Comparison of ENCODE assay signal across 8 cellular contexts in the genomic region with DNA sequence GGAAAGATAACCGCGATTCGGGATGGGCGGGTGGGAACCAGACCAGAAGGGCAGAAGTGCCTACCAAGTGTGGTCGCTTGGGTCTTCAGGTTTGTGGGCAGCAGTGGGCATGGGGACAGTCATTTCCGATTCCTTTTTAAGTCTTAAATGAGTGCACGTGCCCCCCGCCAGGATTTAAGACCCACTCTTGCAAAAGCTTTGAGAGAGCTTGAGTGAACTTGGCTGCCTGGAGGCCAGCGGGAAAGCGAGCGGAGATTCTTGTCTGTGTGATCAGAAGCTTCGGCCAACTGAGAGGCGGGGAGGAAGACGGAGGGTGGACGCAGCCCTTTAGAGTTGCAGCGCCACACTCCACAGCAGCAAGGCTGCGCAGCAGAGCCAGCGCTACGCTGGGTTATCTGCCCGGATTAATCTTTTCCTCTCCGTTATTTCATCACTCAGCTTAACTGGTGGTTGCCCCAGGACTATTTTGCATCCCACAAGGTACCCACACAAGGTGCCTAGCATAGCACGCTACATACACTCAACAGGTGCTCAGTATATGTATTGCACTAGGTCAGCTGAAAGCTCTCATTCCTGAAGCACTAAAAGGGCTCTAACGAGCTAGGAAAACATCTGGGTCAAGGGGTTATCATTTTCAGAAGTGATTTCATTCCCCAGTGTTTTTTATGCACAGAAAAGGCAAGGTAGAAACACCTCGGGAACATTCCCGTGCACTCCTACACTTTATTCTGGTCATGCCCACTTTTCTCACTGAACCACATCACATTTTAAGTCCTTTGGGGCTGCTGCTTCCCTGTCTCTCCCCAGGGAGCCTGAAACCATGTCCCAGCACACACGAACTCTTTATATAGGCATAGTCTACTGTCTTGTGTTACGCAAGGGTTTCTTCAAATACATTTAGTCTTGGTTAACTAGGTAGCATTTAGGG. TPM values are rescaled to one million over a fixed set of nuclear protein-coding genes. Genes with fewer than 3 reads are reported as not detected.
DNase-seq lines count a peak whose midpoint lies in the region; ATAC-seq, FAIRE-seq and TF ChIP-seq lines count a peak whose summit lies in the region.

No MANE protein-coding gene starts in this region.

- TF ChIP-seq CTCF in HCT116 (IDR thresholded peaks at IDR 0.05 in 2 of 3, conservative IDR thresholded peaks at IDR 0.05 in 1 of 3; ENCODE audit: borderline replicate concordance in 1 of 3, insufficient read depth in 1 of 3, low read depth in 2 of 3, low read length in 2 of 3), result no peak
- TF ChIP-seq CTCF in mammary epithelial cell (conservative IDR thresholded peaks at IDR 0.05 in 1 of 2, IDR thresholded peaks at IDR 0.05 in 1 of 2; ENCODE audit: extremely low read depth in 1 of 2, insufficient read depth in 1 of 2, low read depth in 1 of 2, low read length in 2 of 2), result no peak
- TF ChIP-seq CTCF in kidney epithelial cell (IDR thresholded peaks at IDR 0.05; ENCODE audit: insufficient read depth, low read length, poor library complexity, severe bottlenecking), result peak; percentile 18

- H4K20me1 ChIP-seq in HCT116 (ENCODE audit: insufficient read depth) (no peaks in the 10 kb centered on the region), mammary epithelial cell (ENCODE audit: insufficient read depth, low read length) (no peaks in the 10 kb centered on the region)

- BruUV-seq in HCT116 (replicated peaks; lab: Mats Ljungman, UMichigan) (no TSS peak), mammary epithelial cell (replicated peaks; lab: Mats Ljungman, UMichigan) (no TSS peak)

- H3K4me3 ChIP-seq in HCT116 (replicated peaks in 1 of 2; ENCODE audit: low read depth in 1 of 2, low read length in 2 of 2) (no peak overlapping the region; a peak in 1 of 4 replicates), mammary epithelial cell (replicated peaks in 1 of 3; ENCODE audit: insufficient read depth in 1 of 3, low read depth in 2 of 3, low read length in 3 of 3) (no peak overlapping the region), kidney epithelial cell (ENCODE audit: low read depth, low read length) (peak overlapping the region; percentile 40)

- dilution Hi-C loops in mammary epithelial cell (cut with HindIII; ENCODE audit: low sequenced_read_pairs), result no loop called here

- no peak for TF ChIP-seq RAD21 in HCT116 (IDR thresholded peaks at IDR 0.05; ENCODE audit: low read depth)

- H3K4me2 ChIP-seq in HCT116 (ENCODE audit: low read length), result peak overlapping the region; percentile 87
- H3K4me2 ChIP-seq in mammary epithelial cell (ENCODE audit: insufficient read depth, low read depth, low read length), result peak overlapping the region; percentile 94

- in situ Hi-C loops in mammary epithelial cell (cut with MboI; ENCODE audit: low sequenced_read_pairs in 2 of 2), result no loop called here

- H3K9ac ChIP-seq in HCT116 (ENCODE audit: low read length) (no peak overlapping the region), mammary epithelial cell (ENCODE audit: insufficient read depth, low read length) (no peak overlapping the region)

- H3K36me3 ChIP-seq in HCT116 (ENCODE audit: control insufficient read depth in 1 of 2, insufficient read depth in 2 of 2, low read length in 2 of 2) (no peaks in the 10 kb centered on the region), mammary epithelial cell (ENCODE audit: insufficient read depth, low read length) (no peaks in the 10 kb centered on the region), kidney epithelial cell (ENCODE audit: control insufficient read depth, insufficient read depth, low read length) (no peaks in the 10 kb centered on the region)

- ATAC-seq in HCT116 (no peak; the same call in 1 of the 2 replicates), SK-N-SH treated with all-trans-retinoic acid at 6 μM for 48 hours (peak; percentile 92), GM21515 (IDR thresholded peaks at IDR 0.05; ENCODE audit: unreplicated experiment) (no peak)

- H3K4me1 ChIP-seq in HCT116 (ENCODE audit: control insufficient read depth in 1 of 2, insufficient read depth in 2 of 2, low read length in 2 of 2), result peaks cover 9 to 25% of the 10 kb centered on the region in 2 experiments
- H3K4me1 ChIP-seq in mammary epithelial cell (ENCODE audit: insufficient read depth, low read length), result peaks cover 20% of the 10 kb centered on the region

- H3K79me2 ChIP-seq in HCT116 (ENCODE audit: insufficient read depth, low read length) (no peaks in the 10 kb centered on the region), mammary epithelial cell (ENCODE audit: insufficient read depth, low read length) (no peaks in the 10 kb centered on the region)

- H3K27me3 ChIP-seq in HCT116 (ENCODE audit: insufficient read depth, low read length), result peaks cover 16% of the 10 kb centered on the region; the same call in 1 of the 2 replicates
- H3K27me3 ChIP-seq in mammary epithelial cell (ENCODE audit: insufficient read depth, low read length), result peaks cover 28% of the 10 kb centered on the region
- peaks cover 26% of the 10 kb centered on the region for H3K27me3 ChIP-seq in kidney epithelial cell (ENCODE audit: control insufficient read depth, insufficient read depth, low read length)

- peak; percentile 35 for DNase-seq in DMS53 treated with DMSO at 0.1 percent for 48 hours (lab: John Stamatoyannopoulos, UW; ENCODE audit: unreplicated experiment)
- no peak for DNase-seq in HCT116 (ENCODE audit: low read depth, low spot score)
- no peak for DNase-seq in mammary epithelial cell
- no peak for DNase-seq in kidney epithelial cell (ENCODE audit: low read depth)
- DNase-seq in stimulated activated CD4-positive, alpha-beta T cell treated with anti-CD3 and anti-CD28 coated beads, Interleukin-1b, Interleukin-23, amount 100 ng/mL, for 48 hours, result peak; percentile 48
- no peak for DNase-seq in RCC 7860 (ENCODE audit: low spot score)

- no peak overlapping the region for H3K27ac ChIP-seq in HCT116 (ENCODE audit: low read depth, low read length)
- H3K27ac ChIP-seq in mammary epithelial cell (ENCODE audit: insufficient read depth, low read depth, low read length), result no peak overlapping the region

- POLR2A ChIA-PET in HCT116 (lab: Charles Lee), result no interaction called here

- H2AFZ ChIP-seq in HCT116 (ENCODE audit: low read depth, low read length, poor library complexity, severe bottlenecking) (no peak overlapping the region), mammary epithelial cell (ENCODE audit: low read depth, low read length) (no peak overlapping the region)

- CTCF ChIA-PET in HCT116 (lab: Charles Lee), result interaction anchor here (0.8 to 1.8 kb wide), 2 partner anchors 36 to 49 kb away, joined by 4 to 5 read pairs; no protein-coding TSS in a partner anchor
- CTCF ChIA-PET in mammary epithelial cell (lab: Charles Lee; ENCODE audit: low non-redundant PET), result no interaction called here

- FAIRE-seq in RCC 7860 (lab: Jason Lieb, UNC), result no peak

- RAD21 ChIA-PET in HCT116 (lab: Charles Lee; ENCODE audit: low non-redundant PET in 1 of 2, low total read pairs in 2 of 2, uncharacterized antibody in 2 of 2, unreplicated experiment in 2 of 2), result no interaction called here

- 9% methylated on average over 22 of the region's 27 CpGs for WGBS in mammary epithelial cell (ENCODE audit: low coverage, missing lambda C conversion rate)

- no peaks in the 10 kb centered on the region for H3K9me3 ChIP-seq in HCT116 (ENCODE audit: control insufficient read depth in 1 of 2, insufficient read depth in 1 of 2, low read depth in 1 of 2, low read length in 2 of 2)
- no peaks in the 10 kb centered on the region for H3K9me3 ChIP-seq in mammary epithelial cell (replicated peaks; ENCODE audit: insufficient read depth, low read length)

- intact Hi-C loops in HCT116 (cut with micrococcal nuclease), result no loop called here
- intact Hi-C loops in mammary epithelial cell (cut with micrococcal nuclease), result no loop called here

- no peak for TF ChIP-seq POLR2A in HCT116 (IDR thresholded peaks at IDR 0.05; ENCODE audit: borderline replicate concordance, extremely low read depth, insufficient read depth, insufficient read length)

- H3K9me2 ChIP-seq in HCT116 (ENCODE audit: insufficient read depth), result no peaks in the 10 kb centered on the region

TF ChIP-seq in HCT116, 20 proteins besides CTCF, POLR2A, EP300 and RAD21 (continues in another document):
- no peak for TF ChIP-seq ZNF274 (IDR thresholded peaks at IDR 0.05; ENCODE audit: low read depth, low read length)
- no peak for TF ChIP-seq EZH2 (IDR thresholded peaks at IDR 0.05)
- TF ChIP-seq JUND (IDR thresholded peaks at IDR 0.05), result no peak
- no peak for TF ChIP-seq POLR2AphosphoS5 (IDR thresholded peaks at IDR 0.05; ENCODE audit: low read depth, low read length)

TF ChIP-seq in SK-N-SH treated with all-trans-retinoic acid at 6 μM for 48 hours, 23 proteins besides CTCF, POLR2A, EP300 and RAD21 (continues in another document):
- TF ChIP-seq OSR1 (CRISPR knock-in tag; IDR thresholded peaks at IDR 0.05) (no peak), BACH2 (CRISPR knock-in tag; IDR thresholded peaks at IDR 0.05; ENCODE audit: borderline replicate concordance) (no peak), ZNF565 (CRISPR knock-in tag; conservative IDR thresholded peaks at IDR 0.05; ENCODE audit: low read depth) (no peak), ZNF8 (CRISPR knock-in tag; IDR thresholded peaks at IDR 0.05) (no peak), RARB (CRISPR knock-in tag; IDR thresholded peaks at IDR 0.05) (no peak), TCF4 (CRISPR knock-in tag; IDR thresholded peaks at IDR 0.05; ENCODE audit: borderline replicate concordance) (no peak), ZFP30 (CRISPR knock-in tag; IDR thresholded peaks at IDR 0.05) (no peak), ZNF70 (CRISPR knock-in tag; IDR thresholded peaks at IDR 0.05) (no peak)
- TF ChIP-seq, protein P1, sequence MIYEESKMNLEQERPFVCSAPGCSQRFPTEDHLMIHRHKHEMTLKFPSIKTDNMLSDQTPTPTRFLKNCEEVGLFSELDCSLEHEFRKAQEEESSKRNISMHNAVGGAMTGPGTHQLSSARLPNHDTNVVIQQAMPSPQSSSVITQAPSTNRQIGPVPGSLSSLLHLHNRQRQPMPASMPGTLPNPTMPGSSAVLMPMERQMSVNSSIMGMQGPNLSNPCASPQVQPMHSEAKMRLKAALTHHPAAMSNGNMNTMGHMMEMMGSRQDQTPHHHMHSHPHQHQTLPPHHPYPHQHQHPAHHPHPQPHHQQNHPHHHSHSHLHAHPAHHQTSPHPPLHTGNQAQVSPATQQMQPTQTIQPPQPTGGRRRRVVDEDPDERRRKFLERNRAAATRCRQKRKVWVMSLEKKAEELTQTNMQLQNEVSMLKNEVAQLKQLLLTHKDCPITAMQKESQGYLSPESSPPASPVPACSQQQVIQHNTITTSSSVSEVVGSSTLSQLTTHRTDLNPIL (CRISPR knock-in tag; IDR thresholded peaks at IDR 0.05; ENCODE audit: low read depth), result no peak

RNA-seq across cellular contexts. Expression of gene BATF3, which starts 1.5 kb away (rescaled TPM):
- total RNA-seq in HCT116 (2021; ENCODE audit: unreplicated experiment) (4.8 TPM), mammary epithelial cell (not detected), kidney epithelial cell (0.89 and 5.4 TPM in 2 replicates)
- polyA plus RNA-seq in HCT116 (2012), result 3.1 and 4.0 TPM in 2 replicates
- 0.17 TPM for polyA plus RNA-seq in mammary epithelial cell
- polyA minus RNA-seq in mammary epithelial cell, result not detected

Comparison
In these comparisons a context has a peak if more than half of its experiments do, and no peak if none do; other contexts are left out.
1. DNase-seq: peak in DMS53 treated with DMSO at 0.1 percent for 48 hours (single experiment) and stimulated activated CD4-positive, alpha-beta T cell treated with anti-CD3 and anti-CD28 coated beads, Interleukin-1b, Interleukin-23, amount 100 ng/mL, for 48 hours (single experiment); none in HCT116 (single experiment), mammary epithelial cell (single experiment), kidney epithelial cell (single experiment) and RCC 7860 (single experiment).